ENCODE assay signal across 25 cellular contexts in genomic region chr18:67854340-67854739, GRCh38.
DNase-seq lines count a peak whose midpoint lies in the region; ATAC-seq and TF ChIP-seq lines count a peak whose summit lies in the region.
"Had no signal": no experiment of that assay in that cellular context is flagged by ENCODE, and none has a peak within 500 bp of the region (broad histone marks: within the 10 kb centered on the region; RNA-seq: fewer than 3 reads in every experiment).

No MANE protein-coding gene starts in this region.

- H3K4me3 ChIP-seq in AG10803 (ENCODE audit: low read length) (no peak overlapping the region), adipocyte (ENCODE audit: low read length) (no peak overlapping the region), fibroblast of lung (replicated peaks in 1 of 4; ENCODE audit: control extremely low read depth in 1 of 4, insufficient read depth in 1 of 4, low read depth in 3 of 4, low read length in 4 of 4) (no peak overlapping the region), osteoblast (ENCODE audit: insufficient read depth, low read length) (no peak overlapping the region)
- H3K4me3 ChIP-seq: GM23338, HAP-1 had no signal

- H3K4me1 ChIP-seq in adipocyte (ENCODE audit: control insufficient read depth, insufficient read depth, low read length): peaks cover 7% of the 10 kb centered on the region
- H3K4me1 ChIP-seq in fibroblast of lung (ENCODE audit: control insufficient read depth, extremely low read depth, insufficient read depth, low read length): peaks cover 3% of the 10 kb centered on the region
- no peaks in the 10 kb centered on the region for H3K4me1 ChIP-seq in osteoblast (ENCODE audit: insufficient read depth, low read length)

- ATAC-seq in HG03469 (IDR thresholded peaks at IDR 0.05; ENCODE audit: unreplicated experiment): no peak
- ATAC-seq: GM23338, Panc1 had no signal

- no peaks in the 10 kb centered on the region for H3K79me2 ChIP-seq in fibroblast of lung (ENCODE audit: control insufficient read depth, insufficient read depth, low read length)
- H3K79me2 ChIP-seq in osteoblast (ENCODE audit: insufficient read depth, low read length): no peaks in the 10 kb centered on the region

- H4K20me1 ChIP-seq in fibroblast of lung (ENCODE audit: control insufficient read depth, extremely low read depth, insufficient read depth, low read length) (no peaks in the 10 kb centered on the region), osteoblast (ENCODE audit: insufficient read depth, low read length) (no peaks in the 10 kb centered on the region)

- DNase-seq in AG10803 (ENCODE audit: low read depth) (peak; percentile 52), adipocyte (ENCODE audit: low read depth) (peak; percentile 70), fibroblast of lung (ENCODE audit: low read depth in 2 of 2) (peak in 1 of 2 donors; percentile 34), osteoblast (ENCODE audit: insufficient read length, low spot score, missing footprints) (no peak), activated gamma-delta T cell treated with Interleukin-2 at 50 U/mL for 16 hours (no peak)
- no peak for DNase-seq in activated CD8-positive, alpha-beta memory T cell treated with anti-CD3 and anti-CD28 coated beads, Interleukin-2, amount 50 U/mL, for 4 hours
- DNase-seq: 8988T; CD8-positive, alpha-beta memory T cell; MV-4-11; NCI-H1105 treated with DMSO at 0.1 percent for 48 hours; NCI-H1694; NCI-H2081; NCI-H2171; NCI-H345; NCI-H774; NK-92 treated with Interleukin-12 subunit alpha and Interleukin-12 subunit beta, amount 100 ng/mL, for 24 hours; SIG-M5; SK-N-SH had no signal

- H3K36me3 ChIP-seq in adipocyte (ENCODE audit: control insufficient read depth, insufficient read depth, low read length, severe bottlenecking) (no peaks in the 10 kb centered on the region), fibroblast of lung (ENCODE audit: control insufficient read depth, insufficient read depth, low read length) (no peaks in the 10 kb centered on the region), osteoblast (ENCODE audit: insufficient read depth, low read length) (no peaks in the 10 kb centered on the region)
- H3K36me3 ChIP-seq: HAP-1 had no signal

- H3K9me3 ChIP-seq in adipocyte (ENCODE audit: control insufficient read depth, low read length): no peaks in the 10 kb centered on the region
- H3K9me3 ChIP-seq in fibroblast of lung (ENCODE audit: control insufficient read depth, insufficient read depth, low read depth, low read length): no peaks in the 10 kb centered on the region
- peaks cover 2% of the 10 kb centered on the region for H3K9me3 ChIP-seq in osteoblast (ENCODE audit: low read depth, low read length)
- H3K9me3 ChIP-seq: HAP-1 had no signal

- H3K9ac ChIP-seq in adipocyte (ENCODE audit: low read length) (no peak overlapping the region), fibroblast of lung (ENCODE audit: insufficient read depth, low read length) (no peak overlapping the region)
- H3K9ac ChIP-seq: KMS-11, SK-N-SH had no signal

- H3K27me3 ChIP-seq in adipocyte (replicated peaks; ENCODE audit: control insufficient read depth, insufficient read depth, low read length): no peaks in the 10 kb centered on the region
- H3K27me3 ChIP-seq in fibroblast of lung (ENCODE audit: control insufficient read depth, insufficient read depth, low read length): no peaks in the 10 kb centered on the region
- H3K27me3 ChIP-seq in osteoblast (ENCODE audit: insufficient read depth, low read length): no peaks in the 10 kb centered on the region

- H3K27ac ChIP-seq in fibroblast of lung (ENCODE audit: insufficient read depth, low read length) (no peak overlapping the region), osteoblast (ENCODE audit: low read depth, low read length) (no peak overlapping the region)
- H3K27ac ChIP-seq: C4-2B, HL-60, KMS-11 had no signal

- H3K4me2 ChIP-seq in fibroblast of lung (ENCODE audit: extremely low read depth, insufficient read depth, low read length) (no peak overlapping the region), osteoblast (ENCODE audit: insufficient read depth, low read length) (no peak overlapping the region)
- H3K4me2 ChIP-seq: GM23338, KMS-11, SK-N-SH had no signal

- TF ChIP-seq CTCF in AG10803 (conservative IDR thresholded peaks at IDR 0.05; ENCODE audit: low read length) (no peak), fibroblast of lung (conservative IDR thresholded peaks at IDR 0.05 in 1 of 2, IDR thresholded peaks at IDR 0.05 in 1 of 2; ENCODE audit: low read depth in 1 of 2, low read length in 2 of 2) (no peak), osteoblast (IDR thresholded peaks at IDR 0.05; ENCODE audit: extremely low read depth, low read depth, low read length) (no peak)

- H2AFZ ChIP-seq in fibroblast of lung (ENCODE audit: low read length): peak overlapping the region; percentile 24
- H2AFZ ChIP-seq in osteoblast (ENCODE audit: low read length): peak overlapping the region; percentile 32
- H2AFZ ChIP-seq: GM23338 had no signal

Comparison
In these comparisons a context has a peak if more than half of its experiments do, and no peak if none do; other contexts are left out.
1. DNase-seq: peak in AG10803 (single experiment) and adipocyte (single experiment); none in osteoblast (single experiment), activated gamma-delta T cell treated with Interleukin-2 at 50 U/mL for 16 hours (single experiment) and activated CD8-positive, alpha-beta memory T cell treated with anti-CD3 and anti-CD28 coated beads, Interleukin-2, amount 50 U/mL, for 4 hours (single experiment).